1 cellular context compared by ENCODE assay signal in genomic region chr13:76812206-76812882, GRCh38.
TF ChIP-seq lines count a peak whose summit lies in the region.

No MANE protein-coding gene starts in this region.

TF ChIP-seq in GM23338, 12 proteins besides CTCF, POLR2A, EP300 and RAD21 (continued from another document):
- TF ChIP-seq ZNF462 (CRISPR knock-in tag; IDR thresholded peaks at IDR 0.05), result no peak
- TF ChIP-seq NANOG (IDR thresholded peaks at IDR 0.05; ENCODE audit: borderline replicate concordance), result no peak
TF ChIP-seq in GM23338: peak in this region for 0.
